8 cellular contexts compared by ENCODE assay signal in genomic region chr6:150016324-150017185, GRCh38. TPM values are rescaled to one million over a fixed set of nuclear protein-coding genes. Genes with fewer than 3 reads are reported as not detected.
DNase-seq lines count a peak whose midpoint lies in the region; ATAC-seq, FAIRE-seq and TF ChIP-seq lines count a peak whose summit lies in the region.

No MANE protein-coding gene starts in this region.

- DNase-seq in AG20443 (ENCODE audit: low spot score) (peak; percentile 75), GM13977 (ENCODE audit: low spot score) (peak; percentile 76), HUDEP-2 (lab: John Stamatoyannopoulos, UW; ENCODE audit: unreplicated experiment in 76 of 76) (peak in 56 of 76 experiments; percentile 14 to 72 (median 46)), OCI-M1 (lab: John Stamatoyannopoulos, UW) (peak; percentile 75), frontal cortex (ENCODE audit: low spot score in 2 of 2) (peak; percentile 78 to 82), osteoblast (ENCODE audit: insufficient read length, low spot score, missing footprints) (peak; percentile 89)
- DNase-seq in activated gamma-delta T cell treated with anti-CD3 and anti-CD28 coated beads, Interleukin-2, amount 50 U/mL, for 16 hours (ENCODE audit: low read depth): peak; percentile 46

- no peak overlapping the region for H3K4me3 ChIP-seq in osteoblast (ENCODE audit: insufficient read depth, low read length)

- peaks cover 62% of the 10 kb centered on the region for H3K27me3 ChIP-seq in osteoblast (ENCODE audit: insufficient read depth, low read length)

- H3K9me3 ChIP-seq in osteoblast (ENCODE audit: low read depth, low read length): no peaks in the 10 kb centered on the region

- H3K4me1 ChIP-seq in osteoblast (ENCODE audit: insufficient read depth, low read length): no peaks in the 10 kb centered on the region

- H3K4me2 ChIP-seq in osteoblast (ENCODE audit: insufficient read depth, low read length): no peak overlapping the region

- no peak for ATAC-seq in HG02981 (IDR thresholded peaks at IDR 0.05; ENCODE audit: unreplicated experiment)

- TF ChIP-seq CTCF in GM13977 (IDR thresholded peaks at IDR 0.05; ENCODE audit: extremely low read depth, insufficient read depth, missing control alignments) (peak; percentile 58), osteoblast (IDR thresholded peaks at IDR 0.05; ENCODE audit: extremely low read depth, low read depth, low read length) (peak; percentile 58)

- no peak overlapping the region for H3K27ac ChIP-seq in osteoblast (ENCODE audit: low read depth, low read length)

- FAIRE-seq in frontal cortex (lab: Jason Lieb, UNC): peak; percentile 53

- H4K20me1 ChIP-seq in osteoblast (ENCODE audit: insufficient read depth, low read length): no peaks in the 10 kb centered on the region

- H2AFZ ChIP-seq in osteoblast (ENCODE audit: low read length): no peak overlapping the region

- in situ Hi-C loops in GM13977 (cut with MboI; ENCODE audit: low pct_unique_long_range_greater_than_20kb, low sequenced_read_pairs, unreplicated experiment): no loop called here

- H3K79me2 ChIP-seq in osteoblast (ENCODE audit: insufficient read depth, low read length): no peaks in the 10 kb centered on the region

- no peaks in the 10 kb centered on the region for H3K36me3 ChIP-seq in osteoblast (ENCODE audit: insufficient read depth, low read length)

RNA-seq across cellular contexts. Expression of gene RAET1L, which starts 8.8 kb away (rescaled TPM):
- not detected for total RNA-seq in frontal cortex
- not detected in 2 replicates for total RNA-seq in osteoblast

RNA-seq across cellular contexts. Expression of gene ULBP3, which starts 52.4 kb away (rescaled TPM):
- total RNA-seq in frontal cortex (11.8 TPM), osteoblast (11.2 and 12.7 TPM in 2 replicates)

RNA-seq across cellular contexts. Expression of gene ULBP1, which starts 52.8 kb away (rescaled TPM):
- total RNA-seq in frontal cortex (1.6 TPM), osteoblast (0.72 and 0.88 TPM in 2 replicates)
